Comparison of ENCODE assay signal across 10 cellular contexts in genomic region chr5:68285075-68285827, GRCh38.
DNase-seq lines count a peak whose midpoint lies in the region; ATAC-seq and TF ChIP-seq lines count a peak whose summit lies in the region.
"Had no signal": no experiment of that assay in that cellular context is flagged by ENCODE, and none has a peak within 500 bp of the region (broad histone marks: within the 10 kb centered on the region; RNA-seq: fewer than 3 reads in every experiment).

No MANE protein-coding gene starts in this region.

- DNase-seq in progenitor cell of endocrine pancreas (ENCODE audit: low spot score, unreplicated experiment) (no peak), retina (no peak), middle frontal gyrus (ENCODE audit: extremely low spot score, low spot score) (no peak)
- DNase-seq in activated effector memory CD4-positive, alpha-beta T cell treated with Interleukin-2 at 50 U/mL for 16 hours, result no peak
- DNase-seq: hippocampal formation, NCI-H2107 had no signal

- peak overlapping the region; percentile 88 for H3K27ac Mint-ChIP-seq in activated naive CD8-positive, alpha-beta T cell
- H3K27ac Mint-ChIP-seq in progenitor cell of endocrine pancreas, result peak overlapping the region; percentile 91

- no peaks in the 10 kb centered on the region for H3K27me3 Mint-ChIP-seq in activated naive CD8-positive, alpha-beta T cell
- no peaks in the 10 kb centered on the region for H3K27me3 Mint-ChIP-seq in progenitor cell of endocrine pancreas

- peaks cover 95% of the 10 kb centered on the region for H3K4me1 Mint-ChIP-seq in activated naive CD8-positive, alpha-beta T cell (ENCODE audit: low read depth)
- H3K4me1 Mint-ChIP-seq in progenitor cell of endocrine pancreas (ENCODE audit: low read depth), result peaks cover 56% of the 10 kb centered on the region

- H3K4me3 Mint-ChIP-seq in activated naive CD8-positive, alpha-beta T cell, result peak overlapping the region; percentile 73
- peak overlapping the region; percentile 48 for H3K4me3 Mint-ChIP-seq in progenitor cell of endocrine pancreas (ENCODE audit: low read depth)

- TF ChIP-seq POLR2A in GM18505 (IDR thresholded peaks at IDR 0.05; ENCODE audit: borderline replicate concordance, extremely low read depth, insufficient read depth, insufficient read length), result no peak

- ATAC-seq in GM18861 (IDR thresholded peaks at IDR 0.05; ENCODE audit: unreplicated experiment) (peak; percentile 33), HG02678 (IDR thresholded peaks at IDR 0.05; ENCODE audit: unreplicated experiment) (peak; percentile 37), GM18505 (IDR thresholded peaks at IDR 0.05; ENCODE audit: unreplicated experiment) (no peak)

- peaks cover 4% of the 10 kb centered on the region for H3K36me3 Mint-ChIP-seq in activated naive CD8-positive, alpha-beta T cell
- peaks cover 14% of the 10 kb centered on the region for H3K36me3 Mint-ChIP-seq in progenitor cell of endocrine pancreas (ENCODE audit: insufficient read depth)

- H3K9me3 Mint-ChIP-seq in activated naive CD8-positive, alpha-beta T cell (ENCODE audit: low read depth), result no peaks in the 10 kb centered on the region
- no peaks in the 10 kb centered on the region for H3K9me3 Mint-ChIP-seq in progenitor cell of endocrine pancreas (ENCODE audit: low read depth)

- TF ChIP-seq CTCF in progenitor cell of endocrine pancreas (IDR thresholded peaks at IDR 0.05; ENCODE audit: unreplicated experiment), result no peak
